ENCODE assay signal across 8 cellular contexts in the genomic region with DNA sequence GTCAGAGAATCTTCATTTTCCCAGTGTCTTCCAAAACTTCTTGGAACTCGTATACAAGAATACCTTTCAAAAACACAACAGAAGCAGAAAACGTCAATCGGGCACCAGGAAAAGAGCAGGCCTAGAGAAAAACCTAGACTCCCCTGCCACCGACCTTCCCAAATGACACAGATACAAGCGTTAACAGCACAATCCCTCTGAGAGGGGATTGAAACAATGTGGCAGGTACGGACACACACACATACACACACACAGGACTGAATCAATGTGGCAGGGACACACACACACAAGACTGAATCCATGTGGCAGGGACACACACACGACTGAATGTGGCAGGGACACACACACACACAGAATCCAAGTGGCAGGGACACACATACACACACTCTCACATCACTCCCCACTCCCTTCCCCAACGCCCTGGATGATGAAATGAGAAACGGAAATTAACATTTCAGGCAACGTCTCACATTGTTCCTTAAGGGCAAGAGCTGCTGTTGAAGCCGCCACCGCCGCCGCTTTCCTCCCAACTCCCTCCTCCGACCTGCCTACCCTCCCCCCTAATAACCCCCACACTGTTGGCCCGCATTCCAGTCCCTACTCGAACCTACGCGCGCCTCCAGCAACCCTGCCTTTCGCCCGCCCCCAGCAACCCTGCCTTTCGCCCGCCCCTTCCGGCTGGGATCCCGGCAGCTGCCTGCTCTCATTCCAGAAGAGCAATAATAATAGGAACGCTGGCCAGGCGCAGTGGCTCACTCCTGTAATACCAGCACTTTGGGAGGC.
DNase-seq lines count a peak whose midpoint lies in the region; ATAC-seq and TF ChIP-seq lines count a peak whose summit lies in the region.

No MANE protein-coding gene starts in this region.

- POLR2A ChIA-PET in WTC11 (lab: Charles Lee) = interaction anchor here (1.1 to 2.9 kb wide), 2 partner anchors 9 to 32 kb away, joined by 3 to 13 read pairs; no protein-coding TSS in a partner anchor

- H3K27me3 Mint-ChIP-seq in WTC11 (ENCODE audit: low read depth) (peaks cover 7% of the 10 kb centered on the region), mesothelial cell of epicardium (ENCODE audit: low read depth) (no peaks in the 10 kb centered on the region)

- no peaks in the 10 kb centered on the region for H3K4me1 ChIP-seq in psoas muscle

- H3K4me3 ChIP-seq in psoas muscle = no peak overlapping the region
- no peak overlapping the region for H3K4me3 ChIP-seq in brain microvascular endothelial cell (ENCODE audit: low read depth, low read length)

- H3K4me1 Mint-ChIP-seq in WTC11 (peaks cover 30% of the 10 kb centered on the region), mesothelial cell of epicardium (no peaks in the 10 kb centered on the region)
- H3K4me1 Mint-ChIP-seq in stimulated activated effector memory CD8-positive, alpha-beta T cell treated with anti-CD3 and anti-CD28 coated beads, Interleukin-12 subunit alpha, Interleukin-12 subunit beta, amount 100 ng/mL, for 72 hours = no peaks in the 10 kb centered on the region

- no peaks in the 10 kb centered on the region for H3K9me3 Mint-ChIP-seq in WTC11
- H3K9me3 Mint-ChIP-seq in stimulated activated effector memory CD8-positive, alpha-beta T cell treated with anti-CD3 and anti-CD28 coated beads, Interleukin-12 subunit alpha, Interleukin-12 subunit beta, amount 100 ng/mL, for 72 hours = no peaks in the 10 kb centered on the region
- H3K9me3 Mint-ChIP-seq in mesothelial cell of epicardium = no peaks in the 10 kb centered on the region

- CTCF ChIA-PET in WTC11 (lab: Charles Lee) = no interaction called here

- H3K36me3 Mint-ChIP-seq in WTC11 = no peaks in the 10 kb centered on the region
- H3K36me3 Mint-ChIP-seq in stimulated activated effector memory CD8-positive, alpha-beta T cell treated with anti-CD3 and anti-CD28 coated beads, Interleukin-12 subunit alpha, Interleukin-12 subunit beta, amount 100 ng/mL, for 72 hours = no peaks in the 10 kb centered on the region
- no peaks in the 10 kb centered on the region for H3K36me3 Mint-ChIP-seq in mesothelial cell of epicardium

- peak; percentile 58 for ATAC-seq in HG02642 (IDR thresholded peaks at IDR 0.05; ENCODE audit: poor library complexity, unreplicated experiment)
- peak; percentile 85 for ATAC-seq in WTC11
- ATAC-seq in Right ventricle myocardium superior (ENCODE audit: poor library complexity) = peak; percentile 86
- peak; percentile 42 for ATAC-seq in stimulated activated effector memory CD8-positive, alpha-beta T cell treated with anti-CD3 and anti-CD28 coated beads, Interleukin-12 subunit alpha, Interleukin-12 subunit beta, amount 100 ng/mL, for 72 hours
- ATAC-seq in HG02938 (IDR thresholded peaks at IDR 0.05; ENCODE audit: unreplicated experiment) = no peak
- ATAC-seq in psoas muscle = no peak

- H3K27ac ChIP-seq in psoas muscle (no peak overlapping the region), brain microvascular endothelial cell (no peak overlapping the region)

- no peaks in the 10 kb centered on the region for H3K27me3 ChIP-seq in psoas muscle (ENCODE audit: insufficient read depth in 3 of 3, low read length in 2 of 3)
- H3K27me3 ChIP-seq in brain microvascular endothelial cell (replicated peaks) = no peaks in the 10 kb centered on the region

- H3K9me3 ChIP-seq in psoas muscle = no peaks in the 10 kb centered on the region

- H3K27ac Mint-ChIP-seq in WTC11 (peak overlapping the region; percentile 100), mesothelial cell of epicardium (no peak overlapping the region)
- H3K27ac Mint-ChIP-seq in stimulated activated effector memory CD8-positive, alpha-beta T cell treated with anti-CD3 and anti-CD28 coated beads, Interleukin-12 subunit alpha, Interleukin-12 subunit beta, amount 100 ng/mL, for 72 hours = no peak overlapping the region

- in situ Hi-C loops in brain microvascular endothelial cell (cut with HindIII; ENCODE audit: low pct_ligation_motif_present, low sequenced_read_pairs) = no loop called here

- TF ChIP-seq CTCF in WTC11 (IDR thresholded peaks at IDR 0.05) (no peak), mesothelial cell of epicardium (IDR thresholded peaks at IDR 0.05; ENCODE audit: unreplicated experiment) (no peak), psoas muscle (IDR thresholded peaks at IDR 0.05) (no peak), brain microvascular endothelial cell (IDR thresholded peaks at IDR 0.05; ENCODE audit: low read depth, low read length, missing control alignments) (no peak)

- 1 to 2% methylated on average over 17 to 28 of the region's 28 CpGs; no CpG with 5 or more reads in 1 of the 3 donors for WGBS in psoas muscle, 3 donors

- H3K36me3 ChIP-seq in psoas muscle (ENCODE audit: insufficient read depth in 1 of 2, low read depth in 1 of 2) = no peaks in the 10 kb centered on the region
- no peaks in the 10 kb centered on the region for H3K36me3 ChIP-seq in brain microvascular endothelial cell (replicated peaks)

- peak overlapping the region; percentile 90 for H3K4me3 Mint-ChIP-seq in WTC11
- peak overlapping the region; percentile 65 for H3K4me3 Mint-ChIP-seq in stimulated activated effector memory CD8-positive, alpha-beta T cell treated with anti-CD3 and anti-CD28 coated beads, Interleukin-12 subunit alpha, Interleukin-12 subunit beta, amount 100 ng/mL, for 72 hours
- H3K4me3 Mint-ChIP-seq in mesothelial cell of epicardium = no peak overlapping the region

- DNase-seq in WTC11 (ENCODE audit: low spot score) = peak; percentile 86
- DNase-seq in Right ventricle myocardium superior = peak; percentile 88
- DNase-seq in stimulated activated effector memory CD8-positive, alpha-beta T cell treated with anti-CD3 and anti-CD28 coated beads, Interleukin-12 subunit alpha, Interleukin-12 subunit beta, amount 100 ng/mL, for 72 hours (ENCODE audit: low spot score in 2 of 2) = peak in 1 of 2 donors; percentile 53
- no peak for DNase-seq in mesothelial cell of epicardium (ENCODE audit: low spot score in 2 of 2, unreplicated experiment in 2 of 2)
- no peak for DNase-seq in psoas muscle
- no peak for DNase-seq in brain microvascular endothelial cell

- intact Hi-C loops in Right ventricle myocardium superior (cut with DNase I) (no loop called here), psoas muscle (cut with DNase I) (no loop called here)

TF ChIP-seq in WTC11, 78 proteins besides CTCF, POLR2A, EP300 and RAD21 (continues in another document):
- no peak for TF ChIP-seq CREM (CRISPR knock-in tag; IDR thresholded peaks at IDR 0.05)
- no peak for TF ChIP-seq ZNF671 (CRISPR knock-in tag; IDR thresholded peaks at IDR 0.05)
- no peak for TF ChIP-seq HMGA2 (CRISPR knock-in tag; IDR thresholded peaks at IDR 0.05)
- TF ChIP-seq, protein P1, sequence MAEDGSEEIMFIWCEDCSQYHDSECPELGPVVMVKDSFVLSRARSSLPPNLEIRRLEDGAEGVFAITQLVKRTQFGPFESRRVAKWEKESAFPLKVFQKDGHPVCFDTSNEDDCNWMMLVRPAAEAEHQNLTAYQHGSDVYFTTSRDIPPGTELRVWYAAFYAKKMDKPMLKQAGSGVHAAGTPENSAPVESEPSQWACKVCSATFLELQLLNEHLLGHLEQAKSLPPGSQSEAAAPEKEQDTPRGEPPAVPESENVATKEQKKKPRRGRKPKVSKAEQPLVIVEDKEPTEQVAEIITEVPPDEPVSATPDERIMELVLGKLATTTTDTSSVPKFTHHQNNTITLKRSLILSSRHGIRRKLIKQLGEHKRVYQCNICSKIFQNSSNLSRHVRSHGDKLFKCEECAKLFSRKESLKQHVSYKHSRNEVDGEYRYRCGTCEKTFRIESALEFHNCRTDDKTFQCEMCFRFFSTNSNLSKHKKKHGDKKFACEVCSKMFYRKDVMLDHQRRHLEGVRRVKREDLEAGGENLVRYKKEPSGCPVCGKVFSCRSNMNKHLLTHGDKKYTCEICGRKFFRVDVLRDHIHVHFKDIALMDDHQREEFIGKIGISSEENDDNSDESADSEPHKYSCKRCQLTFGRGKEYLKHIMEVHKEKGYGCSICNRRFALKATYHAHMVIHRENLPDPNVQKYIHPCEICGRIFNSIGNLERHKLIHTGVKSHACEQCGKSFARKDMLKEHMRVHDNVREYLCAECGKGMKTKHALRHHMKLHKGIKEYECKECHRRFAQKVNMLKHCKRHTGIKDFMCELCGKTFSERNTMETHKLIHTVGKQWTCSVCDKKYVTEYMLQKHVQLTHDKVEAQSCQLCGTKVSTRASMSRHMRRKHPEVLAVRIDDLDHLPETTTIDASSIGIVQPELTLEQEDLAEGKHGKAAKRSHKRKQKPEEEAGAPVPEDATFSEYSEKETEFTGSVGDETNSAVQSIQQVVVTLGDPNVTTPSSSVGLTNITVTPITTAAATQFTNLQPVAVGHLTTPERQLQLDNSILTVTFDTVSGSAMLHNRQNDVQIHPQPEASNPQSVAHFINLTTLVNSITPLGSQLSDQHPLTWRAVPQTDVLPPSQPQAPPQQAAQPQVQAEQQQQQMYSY (CRISPR knock-in tag; IDR thresholded peaks at IDR 0.05) = no peak
- no peak for TF ChIP-seq ZNF425 (CRISPR knock-in tag; conservative IDR thresholded peaks at IDR 0.05)

Comparison
In these comparisons a context has a peak if more than half of its experiments do, and no peak if none do; other contexts are left out.
1. ATAC-seq: peak in HG02642 (single experiment), WTC11 (single experiment), Right ventricle myocardium superior (single experiment) and stimulated activated effector memory CD8-positive, alpha-beta T cell treated with anti-CD3 and anti-CD28 coated beads, Interleukin-12 subunit alpha, Interleukin-12 subunit beta, amount 100 ng/mL, for 72 hours (single experiment); none in HG02938 (single experiment) and psoas muscle (0 of 4).
2. DNase-seq: peak in WTC11 (single experiment) and Right ventricle myocardium superior (single experiment); none in mesothelial cell of epicardium (0 of 2), psoas muscle (0 of 2) and brain microvascular endothelial cell (single experiment).